In the genomic region with DNA sequence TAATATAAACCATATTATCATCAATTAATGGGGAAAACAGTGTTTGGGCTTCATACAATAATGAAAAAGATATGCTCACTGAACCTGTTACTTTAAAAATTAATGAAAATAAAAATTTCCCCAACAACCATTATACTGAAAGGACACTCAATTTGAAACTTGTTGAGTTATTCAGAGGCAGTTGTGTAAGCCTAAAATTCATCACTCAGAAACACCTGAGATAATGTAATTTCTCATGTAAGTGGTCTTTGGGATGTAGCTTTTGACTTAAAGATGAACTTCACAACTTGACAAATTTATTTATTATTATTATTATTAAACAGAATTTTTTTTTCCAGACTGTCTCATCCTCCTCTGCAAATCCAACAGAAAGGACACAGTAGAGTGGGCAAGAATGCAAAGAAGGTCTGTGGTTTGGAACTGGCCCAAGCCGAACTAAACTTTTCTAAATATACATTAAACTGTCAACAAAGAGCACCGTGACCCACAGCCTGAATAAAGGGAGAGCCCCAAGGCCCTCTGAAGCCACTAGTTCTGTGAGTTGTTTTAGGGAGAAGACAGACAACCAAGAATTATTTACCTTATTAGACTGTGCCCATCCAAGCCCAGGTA, we compare ENCODE assay signal across 16 cellular contexts. TPM values are rescaled to one million over a fixed set of nuclear protein-coding genes. Genes with fewer than 3 reads are reported as not detected.
DNase-seq lines count a peak whose midpoint lies in the region; ATAC-seq, FAIRE-seq and TF ChIP-seq lines count a peak whose summit lies in the region.
"Had no signal": no experiment of that assay in that cellular context is flagged by ENCODE, and none has a peak within 500 bp of the region (broad histone marks: within the 10 kb centered on the region; RNA-seq: fewer than 3 reads in every experiment).

No MANE protein-coding gene starts in this region.

- H3K9ac ChIP-seq in astrocyte (ENCODE audit: low read length): no peak overlapping the region

- TF ChIP-seq CTCF in astrocyte (IDR thresholded peaks at IDR 0.05; ENCODE audit: insufficient read depth, low read depth, low read length) (no peak), gastroesophageal sphincter (IDR thresholded peaks at IDR 0.05) (no peak)

- H3K9me3 Mint-ChIP-seq in astrocyte (ENCODE audit: unreplicated experiment): peaks cover 3% of the 10 kb centered on the region
- no peaks in the 10 kb centered on the region for H3K9me3 Mint-ChIP-seq in activated naive CD8-positive, alpha-beta T cell treated with anti-CD3 and anti-CD28 coated beads for 36 hours
- H3K9me3 Mint-ChIP-seq: CD4-positive, alpha-beta T cell; effector memory CD8-positive, alpha-beta T cell had no signal

- H2AFZ ChIP-seq in astrocyte (ENCODE audit: low read depth, low read length): no peak overlapping the region
- H2AFZ ChIP-seq: GM23338 had no signal

- no peaks in the 10 kb centered on the region for H3K27me3 Mint-ChIP-seq in astrocyte (ENCODE audit: low read depth, unreplicated experiment)
- H3K27me3 Mint-ChIP-seq in activated naive CD8-positive, alpha-beta T cell treated with anti-CD3 and anti-CD28 coated beads for 36 hours: peaks cover 14% of the 10 kb centered on the region

- no peaks in the 10 kb centered on the region for H4K20me1 ChIP-seq in astrocyte (ENCODE audit: insufficient read depth, low read length)

- H3K27ac Mint-ChIP-seq in astrocyte (ENCODE audit: unreplicated experiment): peak overlapping the region; percentile 34
- no peak overlapping the region for H3K27ac Mint-ChIP-seq in activated naive CD8-positive, alpha-beta T cell treated with anti-CD3 and anti-CD28 coated beads for 36 hours
- H3K27ac Mint-ChIP-seq: activated naive CD4-positive, alpha-beta T cell treated with anti-CD3 and anti-CD28 coated beads, Interleukin-2, amount 50 U/mL, for 24 hours; CD4-positive, alpha-beta T cell; effector memory CD8-positive, alpha-beta T cell; GM23338 had no signal

- H3K79me2 ChIP-seq in astrocyte (ENCODE audit: insufficient read depth, low read length): no peaks in the 10 kb centered on the region

- no peak overlapping the region for H3K4me3 ChIP-seq in astrocyte (ENCODE audit: insufficient read depth, low read depth, low read length)
- H3K4me3 ChIP-seq in gastroesophageal sphincter: no peak overlapping the region
- H3K4me3 ChIP-seq: GM23338, upper lobe of right lung had no signal

- H3K9me3 ChIP-seq in astrocyte (ENCODE audit: insufficient read depth, low read depth, low read length): no peaks in the 10 kb centered on the region
- H3K9me3 ChIP-seq in gastroesophageal sphincter: no peaks in the 10 kb centered on the region
- H3K9me3 ChIP-seq: upper lobe of right lung had no signal

- TF ChIP-seq EP300 in gastroesophageal sphincter (IDR thresholded peaks at IDR 0.05): no peak

- H3K4me2 ChIP-seq in astrocyte (ENCODE audit: low read length): no peak overlapping the region
- H3K4me2 ChIP-seq: GM23338 had no signal

- no peaks in the 10 kb centered on the region for H3K36me3 Mint-ChIP-seq in astrocyte (ENCODE audit: low read depth, unreplicated experiment)
- no peaks in the 10 kb centered on the region for H3K36me3 Mint-ChIP-seq in activated naive CD8-positive, alpha-beta T cell treated with anti-CD3 and anti-CD28 coated beads for 36 hours
- H3K36me3 Mint-ChIP-seq: activated naive CD4-positive, alpha-beta T cell treated with anti-CD3 and anti-CD28 coated beads, Interleukin-2, amount 50 U/mL, for 24 hours had no signal

- no peak overlapping the region for H3K4me3 Mint-ChIP-seq in astrocyte (ENCODE audit: unreplicated experiment)
- no peak overlapping the region for H3K4me3 Mint-ChIP-seq in activated naive CD8-positive, alpha-beta T cell treated with anti-CD3 and anti-CD28 coated beads for 36 hours
- H3K4me3 Mint-ChIP-seq: activated naive CD4-positive, alpha-beta T cell treated with anti-CD3 and anti-CD28 coated beads, Interleukin-2, amount 50 U/mL, for 24 hours; CD4-positive, alpha-beta T cell; effector memory CD8-positive, alpha-beta T cell; GM23338; neural crest cell had no signal

- TF ChIP-seq POLR2A in gastroesophageal sphincter (IDR thresholded peaks at IDR 0.05): no peak
- TF ChIP-seq POLR2A in erythroblast (IDR thresholded peaks at IDR 0.05; ENCODE audit: low read length): no peak

- H3K4me1 Mint-ChIP-seq in astrocyte (ENCODE audit: low read depth, unreplicated experiment): peaks cover 20% of the 10 kb centered on the region
- peaks cover 15% of the 10 kb centered on the region for H3K4me1 Mint-ChIP-seq in activated naive CD8-positive, alpha-beta T cell treated with anti-CD3 and anti-CD28 coated beads for 36 hours

- 63 to 80% methylated on average over 1 to 2 of the region's 2 CpGs for WGBS in gastroesophageal sphincter (ENCODE audit: low coverage in 1 of 2), 2 donors

- DNase-seq in astrocyte (ENCODE audit: low read depth) (no peak), KG1 (lab: John Stamatoyannopoulos, UW) (no peak), erythroblast (lab: John Stamatoyannopoulos, UW) (no peak)
- no peak for DNase-seq in activated naive CD8-positive, alpha-beta T cell treated with anti-CD3 and anti-CD28 coated beads for 36 hours
- DNase-seq: CD4-positive, alpha-beta T cell; effector memory CD8-positive, alpha-beta T cell; stimulated activated CD4-positive, alpha-beta T cell treated with anti-CD3 and anti-CD28 coated beads, Interleukin-1b, Interleukin-23, amount 100 ng/mL, for 48 hours; upper lobe of right lung had no signal

- ATAC-seq in GM18502 (IDR thresholded peaks at IDR 0.05; ENCODE audit: poor library complexity, unreplicated experiment): peak; percentile 88
- ATAC-seq in GM21390 (IDR thresholded peaks at IDR 0.05; ENCODE audit: unreplicated experiment): peak; percentile 81
- peak; percentile 87 for ATAC-seq in HG03066 (IDR thresholded peaks at IDR 0.05; ENCODE audit: low read depth, unreplicated experiment)
- no peak for ATAC-seq in gastroesophageal sphincter
- ATAC-seq: effector memory CD8-positive, alpha-beta T cell; GM23338; upper lobe of right lung had no signal

- H3K4me1 ChIP-seq in astrocyte (ENCODE audit: insufficient read depth, low read length) (no peaks in the 10 kb centered on the region), gastroesophageal sphincter (no peaks in the 10 kb centered on the region)
- H3K4me1 ChIP-seq: upper lobe of right lung had no signal

- H3K36me3 ChIP-seq in astrocyte (ENCODE audit: insufficient read depth, low read length) (no peaks in the 10 kb centered on the region), gastroesophageal sphincter (no peaks in the 10 kb centered on the region)
- H3K36me3 ChIP-seq: upper lobe of right lung had no signal

- no peak for FAIRE-seq in astrocyte (lab: Jason Lieb, UNC)

- no peaks in the 10 kb centered on the region for H3K27me3 ChIP-seq in astrocyte (ENCODE audit: insufficient read depth, low read length)
- no peaks in the 10 kb centered on the region for H3K27me3 ChIP-seq in gastroesophageal sphincter
- H3K27me3 ChIP-seq: upper lobe of right lung had no signal

- H3K27ac ChIP-seq in astrocyte (ENCODE audit: low read depth, low read length) (no peak overlapping the region), gastroesophageal sphincter (no peak overlapping the region)
- H3K27ac ChIP-seq: upper lobe of right lung had no signal

RNA-seq across cellular contexts. Expression of a gene that starts 32.2 kb away (rescaled TPM):
- total RNA-seq in astrocyte (1.0 and 2.4 TPM in 2 replicates), gastroesophageal sphincter (1 to 10 TPM; 1.1 to 2.3 (median 2.1) TPM)
- total RNA-seq in activated naive CD8-positive, alpha-beta T cell treated with anti-CD3 and anti-CD28 coated beads for 36 hours: not detected
- total RNA-seq: M059J had no signal
